ENCODE assay signal across 17 cellular contexts in the genomic region with DNA sequence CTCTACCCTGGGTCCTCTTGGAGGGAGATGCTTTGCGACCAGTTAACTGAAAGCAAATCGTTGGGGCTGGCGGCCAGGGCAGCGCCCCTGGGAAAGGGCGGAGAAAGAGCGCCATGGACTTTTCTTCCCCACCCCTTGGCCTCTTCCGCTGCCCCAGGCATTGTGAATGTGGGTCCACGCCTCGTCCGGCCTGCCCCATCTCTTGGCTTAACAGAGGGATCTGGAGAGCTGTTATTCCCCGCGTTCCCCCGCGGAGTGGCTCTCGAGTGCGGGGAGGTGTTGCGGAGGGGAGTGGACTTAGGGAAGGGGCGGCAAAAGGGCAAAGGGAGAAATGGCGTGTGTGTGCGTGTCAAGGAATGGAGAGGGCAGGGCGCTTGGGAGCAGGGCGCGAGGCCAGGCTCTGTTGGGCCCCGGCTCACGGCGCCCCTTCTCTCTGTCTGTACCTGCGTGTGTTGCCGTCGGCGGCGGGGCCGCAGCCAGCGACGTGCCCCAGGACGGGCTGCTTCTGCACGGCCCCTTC. TPM values are rescaled to one million over a fixed set of nuclear protein-coding genes. Genes with fewer than 3 reads are reported as not detected.
A peak's percentile ranks its signal among the peaks of the same experiment; 100 is the strongest.
DNase-seq lines count a peak whose midpoint lies in the region; ATAC-seq and TF ChIP-seq lines count a peak whose summit lies in the region.
"Had no signal": no experiment of that assay in that cellular context is flagged by ENCODE, and none has a peak within 500 bp of the region (broad histone marks: within the 10 kb centered on the region; RNA-seq: fewer than 3 reads in every experiment).

No MANE protein-coding gene starts in this region.

- H3K36me3 Mint-ChIP-seq in activated CD8-positive, alpha-beta T cell treated with anti-CD3 and anti-CD28 coated beads for 36 hours (ENCODE audit: low read depth): no peaks in the 10 kb centered on the region

- intact Hi-C loops in activated CD8-positive, alpha-beta T cell treated with anti-CD3 and anti-CD28 coated beads for 36 hours (cut with micrococcal nuclease): no loop called here

- no peak overlapping the region for H3K4me3 Mint-ChIP-seq in activated CD8-positive, alpha-beta T cell treated with anti-CD3 and anti-CD28 coated beads for 36 hours
- peak overlapping the region in 1 of 2 donors; percentile 63 for H3K4me3 Mint-ChIP-seq in stimulated activated naive CD8-positive, alpha-beta T cell treated with anti-CD3 and anti-CD28 coated beads, Interleukin-15, amount 100 ng/mL, for 72 hours
- H3K4me3 Mint-ChIP-seq: activated B cell treated with CpG ODN at 0.5 μM for 24 hours; activated T-helper 17 cell treated with anti-CD3 and anti-CD28 coated beads, Interleukin-2, amount 50 U/mL, for 72 hours; central memory CD8-positive, alpha-beta T cell had no signal

- ATAC-seq in activated CD8-positive, alpha-beta T cell treated with anti-CD3 and anti-CD28 coated beads for 36 hours: peak; percentile 45
- peak; percentile 42 for ATAC-seq in stimulated activated naive CD8-positive, alpha-beta T cell treated with anti-CD3 and anti-CD28 coated beads, Interleukin-15, amount 100 ng/mL, for 72 hours
- ATAC-seq in HG03025 (IDR thresholded peaks at IDR 0.05; ENCODE audit: low FRiP score, unreplicated experiment): no peak
- ATAC-seq: activated T-helper 17 cell treated with anti-CD3 and anti-CD28 coated beads, Interleukin-2, amount 50 U/mL, for 72 hours had no signal

- POLR2A ChIA-PET in activated CD8-positive, alpha-beta T cell treated with anti-CD3 and anti-CD28 coated beads for 36 hours (lab: Charles Lee): interaction anchor here (0.6 kb wide), 1 partner anchor 59 kb away, joined by 3 read pairs; no protein-coding TSS in a partner anchor

- peaks cover 15% of the 10 kb centered on the region for H3K4me1 Mint-ChIP-seq in activated CD8-positive, alpha-beta T cell treated with anti-CD3 and anti-CD28 coated beads for 36 hours (ENCODE audit: low read depth)
- H3K4me1 Mint-ChIP-seq in stimulated activated naive CD8-positive, alpha-beta T cell treated with anti-CD3 and anti-CD28 coated beads, Interleukin-15, amount 100 ng/mL, for 72 hours: peaks cover 38% of the 10 kb centered on the region
- H3K4me1 Mint-ChIP-seq: activated T-helper 17 cell treated with anti-CD3 and anti-CD28 coated beads, Interleukin-2, amount 50 U/mL, for 72 hours had no signal

- H3K27ac Mint-ChIP-seq in activated CD8-positive, alpha-beta T cell treated with anti-CD3 and anti-CD28 coated beads for 36 hours: no peak overlapping the region
- peak overlapping the region in 1 of 2 donors; percentile 42 for H3K27ac Mint-ChIP-seq in stimulated activated naive CD8-positive, alpha-beta T cell treated with anti-CD3 and anti-CD28 coated beads, Interleukin-15, amount 100 ng/mL, for 72 hours
- H3K27ac Mint-ChIP-seq: activated B cell treated with CpG ODN at 0.5 μM for 24 hours; activated T-helper 17 cell treated with anti-CD3 and anti-CD28 coated beads, Interleukin-2, amount 50 U/mL, for 72 hours had no signal

- peak; percentile 53 for DNase-seq in activated CD8-positive, alpha-beta memory T cell treated with anti-CD3 and anti-CD28 coated beads, Interleukin-2, amount 50 U/mL, for 48 hours
- no peak for DNase-seq in activated CD8-positive, alpha-beta memory T cell treated with anti-CD3 and anti-CD28 coated beads for 24 hours
- DNase-seq in activated CD8-positive, alpha-beta T cell treated with anti-CD3 and anti-CD28 coated beads for 36 hours: no peak
- DNase-seq in left kidney (ENCODE audit: low read depth, low spot score) (peak; percentile 22), NCI-H2171 (lab: John Stamatoyannopoulos, UW) (no peak), NCI-H1092 treated with DMSO at 0.1 percent for 48 hours (lab: John Stamatoyannopoulos, UW) (no peak)
- no peak for DNase-seq in stimulated activated naive CD8-positive, alpha-beta T cell treated with anti-CD3 and anti-CD28 coated beads, Interleukin-15, amount 100 ng/mL, for 72 hours
- DNase-seq: activated B cell treated with CpG ODN at 0.5 μM for 24 hours, MV-4-11, Right ventricle myocardium superior had no signal

- CTCF ChIA-PET in activated CD8-positive, alpha-beta T cell treated with anti-CD3 and anti-CD28 coated beads for 36 hours (lab: Charles Lee): interaction anchor here (1.0 to 1.3 kb wide), 2 partner anchors 32 to 36 kb away, joined by 4 read pairs; a partner anchor contains a TSS

- no peaks in the 10 kb centered on the region for H3K9me3 Mint-ChIP-seq in activated CD8-positive, alpha-beta T cell treated with anti-CD3 and anti-CD28 coated beads for 36 hours
- no peaks in the 10 kb centered on the region for H3K9me3 Mint-ChIP-seq in stimulated activated naive CD8-positive, alpha-beta T cell treated with anti-CD3 and anti-CD28 coated beads, Interleukin-15, amount 100 ng/mL, for 72 hours
- H3K9me3 Mint-ChIP-seq: activated B cell treated with CpG ODN at 0.5 μM for 24 hours; activated T-helper 17 cell treated with anti-CD3 and anti-CD28 coated beads, Interleukin-2, amount 50 U/mL, for 72 hours; central memory CD8-positive, alpha-beta T cell had no signal

- TF ChIP-seq CTCF in activated CD8-positive, alpha-beta T cell treated with anti-CD3 and anti-CD28 coated beads for 36 hours (IDR thresholded peaks at IDR 0.05): no peak

- peaks cover 57% of the 10 kb centered on the region for H3K27me3 Mint-ChIP-seq in activated CD8-positive, alpha-beta T cell treated with anti-CD3 and anti-CD28 coated beads for 36 hours
- peaks cover 70% of the 10 kb centered on the region for H3K27me3 Mint-ChIP-seq in stimulated activated naive CD8-positive, alpha-beta T cell treated with anti-CD3 and anti-CD28 coated beads, Interleukin-15, amount 100 ng/mL, for 72 hours

RNA-seq across cellular contexts. Expression of a gene that starts 6.6 kb away (rescaled TPM):
- total RNA-seq in activated CD8-positive, alpha-beta T cell treated with anti-CD3 and anti-CD28 coated beads for 36 hours: not detected
- total RNA-seq: activated T-helper 17 cell treated with anti-CD3 and anti-CD28 coated beads, Interleukin-2, amount 50 U/mL, for 72 hours; G401; left lung; NCI-H460; Right ventricle myocardium superior; thoracic aorta had no signal

RNA-seq across cellular contexts. Expression of a gene that starts 36.7 kb away (rescaled TPM):
- 1 to 10 TPM; 7.8 to 9.4 TPM for total RNA-seq in activated CD8-positive, alpha-beta T cell treated with anti-CD3 and anti-CD28 coated beads for 36 hours

Comparison
In these comparisons a context has a peak if more than half of its experiments do, and no peak if none do; other contexts are left out.
1. DNase-seq: peak in activated CD8-positive, alpha-beta memory T cell treated with anti-CD3 and anti-CD28 coated beads, Interleukin-2, amount 50 U/mL, for 48 hours (single experiment) and left kidney (single experiment); none in activated CD8-positive, alpha-beta memory T cell treated with anti-CD3 and anti-CD28 coated beads for 24 hours (single experiment), activated CD8-positive, alpha-beta T cell treated with anti-CD3 and anti-CD28 coated beads for 36 hours (single experiment), stimulated activated naive CD8-positive, alpha-beta T cell treated with anti-CD3 and anti-CD28 coated beads, Interleukin-15, amount 100 ng/mL, for 72 hours (0 of 2), NCI-H2171 (single experiment) and NCI-H1092 treated with DMSO at 0.1 percent for 48 hours (single experiment).